8 cellular contexts compared by ENCODE assay signal in genomic region chr22:38273135-38273761, GRCh38. TPM values are rescaled to one million over a fixed set of nuclear protein-coding genes. Genes with fewer than 3 reads are reported as not detected.
DNase-seq lines count a peak whose midpoint lies in the region; ATAC-seq and TF ChIP-seq lines count a peak whose summit lies in the region.

No MANE protein-coding gene starts in this region.

- no peaks in the 10 kb centered on the region for H3K36me3 Mint-ChIP-seq in activated CD4-positive, alpha-beta T cell treated with anti-CD3 and anti-CD28 coated beads for 36 hours (ENCODE audit: low read depth)
- H3K36me3 Mint-ChIP-seq in activated T-helper 1 cell treated with anti-CD3 and anti-CD28 coated beads, Interleukin-12 subunit alpha, Interleukin-12 subunit beta, Interleukin-2, Interleukin-4 antibody, amounts not matched to agents 30 ng/mL and 10 ng/mL and 1 ng/mL, durations not matched to agents 14 hours and 24 hours and 36 hours (ENCODE audit: low read depth), result peaks cover 4% of the 10 kb centered on the region

- H3K9me3 Mint-ChIP-seq in activated CD4-positive, alpha-beta T cell treated with anti-CD3 and anti-CD28 coated beads for 36 hours (ENCODE audit: low read depth), result no peaks in the 10 kb centered on the region
- H3K9me3 Mint-ChIP-seq in activated T-helper 1 cell treated with anti-CD3 and anti-CD28 coated beads, Interleukin-12 subunit alpha, Interleukin-12 subunit beta, Interleukin-2, Interleukin-4 antibody, amounts not matched to agents 30 ng/mL and 10 ng/mL and 1 ng/mL, durations not matched to agents 14 hours and 24 hours and 36 hours, result no peaks in the 10 kb centered on the region

- peaks cover 32% of the 10 kb centered on the region for H3K4me1 Mint-ChIP-seq in activated CD4-positive, alpha-beta T cell treated with anti-CD3 and anti-CD28 coated beads for 36 hours
- H3K4me1 Mint-ChIP-seq in activated T-helper 1 cell treated with anti-CD3 and anti-CD28 coated beads, Interleukin-12 subunit alpha, Interleukin-12 subunit beta, Interleukin-2, Interleukin-4 antibody, amounts not matched to agents 30 ng/mL and 10 ng/mL and 1 ng/mL, durations not matched to agents 14 hours and 24 hours and 36 hours (ENCODE audit: low read depth), result peaks cover 41% of the 10 kb centered on the region

- peak; percentile 10 for ATAC-seq in activated CD4-positive, alpha-beta T cell treated with anti-CD3 and anti-CD28 coated beads for 36 hours
- ATAC-seq in right cardiac atrium, result no peak
- ATAC-seq in gastrocnemius medialis, result peak in 1 of 2 donors; percentile 43

- DNase-seq in activated CD4-positive, alpha-beta T cell treated with anti-CD3 and anti-CD28 coated beads for 36 hours, result peak; percentile 17
- no peak for DNase-seq in activated CD4-positive, alpha-beta T cell treated with anti-CD3 and anti-CD28 coated beads for 1 hour
- no peak for DNase-seq in activated T-helper 1 cell treated with anti-CD3 and anti-CD28 coated beads, Interleukin-12 subunit alpha, Interleukin-12 subunit beta, Interleukin-2, Interleukin-4 antibody, amounts not matched to agents 30 ng/mL and 10 ng/mL and 1 ng/mL, durations not matched to agents 14 hours and 24 hours and 36 hours (ENCODE audit: low spot score)
- DNase-seq in right cardiac atrium (no peak), gastrocnemius medialis (no peak), DMS 273 treated with DMSO at 0.1 percent for 48 hours (lab: John Stamatoyannopoulos, UW) (no peak), DMS53 treated with DMSO at 0.1 percent for 48 hours (lab: John Stamatoyannopoulos, UW; ENCODE audit: unreplicated experiment) (no peak), NCI-H345 treated with DMSO at 0.1 percent for 48 hours (lab: John Stamatoyannopoulos, UW; ENCODE audit: unreplicated experiment) (no peak)

- in situ Hi-C loops in gastrocnemius medialis (cut with MboI; ENCODE audit: low sequenced_read_pairs in 4 of 4), result loop anchor here in 1 of 4 donors (25.0 kb wide), 1 partner anchor 89 kb away; no protein-coding TSS in a partner anchor

- no peak for TF ChIP-seq POLR2A in gastrocnemius medialis (IDR thresholded peaks at IDR 0.05)

- H3K27ac Mint-ChIP-seq in activated CD4-positive, alpha-beta T cell treated with anti-CD3 and anti-CD28 coated beads for 36 hours, result peak overlapping the region; percentile 89
- peak overlapping the region; percentile 87 for H3K27ac Mint-ChIP-seq in activated T-helper 1 cell treated with anti-CD3 and anti-CD28 coated beads, Interleukin-12 subunit alpha, Interleukin-12 subunit beta, Interleukin-2, Interleukin-4 antibody, amounts not matched to agents 30 ng/mL and 10 ng/mL and 1 ng/mL, durations not matched to agents 14 hours and 24 hours and 36 hours

- intact Hi-C loops in activated CD4-positive, alpha-beta T cell treated with anti-CD3 and anti-CD28 coated beads for 36 hours (cut with DNase I, micrococcal nuclease), result loop anchor here (1.0 to 5.0 kb wide), 7 partner anchors 44 to 384 kb away; partner anchors contain the start of genes CSNK1E (in 2 of the 2), CBY1 (in 1 of the 2), FAM227A (in 1 of the 2) and MAFF (in 1 of the 2)
- intact Hi-C loops in activated T-helper 1 cell treated with anti-CD3 and anti-CD28 coated beads, Interleukin-12 subunit alpha, Interleukin-12 subunit beta, Interleukin-2, Interleukin-4 antibody, amounts not matched to agents 30 ng/mL and 10 ng/mL and 1 ng/mL, durations not matched to agents 14 hours and 24 hours and 36 hours (cut with micrococcal nuclease), result loop anchor here (1.0 to 5.0 kb wide), 4 partner anchors 44 to 298 kb away; partner anchors contain the start of genes CSNK1E, DMC1, MAFF and PLA2G6
- intact Hi-C loops in right cardiac atrium (cut with DNase I), result no loop called here
- intact Hi-C loops in gastrocnemius medialis (cut with DNase I; ENCODE audit: low total_unique reads), result loop anchor here (2.0 to 5.0 kb wide), 2 partner anchors 44 to 71 kb away; partner anchors contain the start of genes CSNK1E and MAFF

- H3K4me1 ChIP-seq in right cardiac atrium (ENCODE audit: control insufficient read depth, insufficient read depth, low read length), result peaks cover 11% of the 10 kb centered on the region
- H3K4me1 ChIP-seq in gastrocnemius medialis, result peaks cover 52 to 57% of the 10 kb centered on the region in 2 donors

- TF ChIP-seq CTCF in gastrocnemius medialis (IDR thresholded peaks at IDR 0.05 in 4 of 5, conservative IDR thresholded peaks at IDR 0.05 in 1 of 5), result no peak

- H3K27me3 Mint-ChIP-seq in activated CD4-positive, alpha-beta T cell treated with anti-CD3 and anti-CD28 coated beads for 36 hours, result no peaks in the 10 kb centered on the region
- peaks cover 11% of the 10 kb centered on the region for H3K27me3 Mint-ChIP-seq in activated T-helper 1 cell treated with anti-CD3 and anti-CD28 coated beads, Interleukin-12 subunit alpha, Interleukin-12 subunit beta, Interleukin-2, Interleukin-4 antibody, amounts not matched to agents 30 ng/mL and 10 ng/mL and 1 ng/mL, durations not matched to agents 14 hours and 24 hours and 36 hours (ENCODE audit: insufficient read depth)

- H3K27me3 ChIP-seq in right cardiac atrium (ENCODE audit: control insufficient read depth, insufficient read depth), result no peaks in the 10 kb centered on the region
- no peaks in the 10 kb centered on the region for H3K27me3 ChIP-seq in gastrocnemius medialis

- POLR2A ChIA-PET in activated CD4-positive, alpha-beta T cell treated with anti-CD3 and anti-CD28 coated beads for 36 hours (lab: Charles Lee), result no interaction called here

- H3K27ac ChIP-seq in right cardiac atrium (ENCODE audit: low read length) (peak overlapping the region; percentile 96), gastrocnemius medialis (peak overlapping the region; percentile 91 to 96 (median 96))

- H3K36me3 ChIP-seq in gastrocnemius medialis, result no peaks in the 10 kb centered on the region

- peak overlapping the region; percentile 81 for H3K4me3 Mint-ChIP-seq in activated CD4-positive, alpha-beta T cell treated with anti-CD3 and anti-CD28 coated beads for 36 hours
- H3K4me3 Mint-ChIP-seq in activated T-helper 1 cell treated with anti-CD3 and anti-CD28 coated beads, Interleukin-12 subunit alpha, Interleukin-12 subunit beta, Interleukin-2, Interleukin-4 antibody, amounts not matched to agents 30 ng/mL and 10 ng/mL and 1 ng/mL, durations not matched to agents 14 hours and 24 hours and 36 hours, result peak overlapping the region; percentile 85

- peak overlapping the region; percentile 91 for H3K4me3 ChIP-seq in right cardiac atrium (ENCODE audit: low read length)
- peak overlapping the region; percentile 75 to 99 (median 86) for H3K4me3 ChIP-seq in gastrocnemius medialis

- H3K9me3 ChIP-seq in right cardiac atrium (ENCODE audit: control insufficient read depth, low read length) (no peaks in the 10 kb centered on the region), gastrocnemius medialis (no peaks in the 10 kb centered on the region)

- 6% methylated on average over 25 of the region's 25 CpGs for WGBS in right cardiac atrium

- CTCF ChIA-PET in activated CD4-positive, alpha-beta T cell treated with anti-CD3 and anti-CD28 coated beads for 36 hours (lab: Charles Lee), result interaction anchor here (0.9 to 1.1 kb wide), 2 partner anchors 43 to 409 kb away, joined by 3 read pairs; partner anchors contain the start of gene TOMM22

RNA-seq across cellular contexts. Expression of gene TMEM184B, which starts 0.4 kb away (rescaled TPM):
- 10 to 100 TPM; 16.0 to 19.8 TPM for total RNA-seq in activated CD4-positive, alpha-beta T cell treated with anti-CD3 and anti-CD28 coated beads for 36 hours
- total RNA-seq in activated T-helper 1 cell treated with anti-CD3 and anti-CD28 coated beads, Interleukin-12 subunit alpha, Interleukin-12 subunit beta, Interleukin-2, Interleukin-4 antibody, amounts not matched to agents 30 ng/mL and 10 ng/mL and 1 ng/mL, durations not matched to agents 14 hours and 24 hours and 36 hours, result 36.6 and 39.1 TPM in 2 replicates
- 10 to 100 TPM; 48.2 to 55.8 (median 49.5) TPM for total RNA-seq in right cardiac atrium
- polyA plus RNA-seq in right cardiac atrium, result 32.2 TPM
- total RNA-seq in gastrocnemius medialis, result 10 to 100 TPM; 25.4 to 40.7 (median 31.2) TPM

RNA-seq across cellular contexts. Expression of gene CSNK1E, which starts 44.0 kb away (rescaled TPM):
- 100 to 1,000 TPM; 117 to 145 TPM for total RNA-seq in activated CD4-positive, alpha-beta T cell treated with anti-CD3 and anti-CD28 coated beads for 36 hours
- total RNA-seq in activated T-helper 1 cell treated with anti-CD3 and anti-CD28 coated beads, Interleukin-12 subunit alpha, Interleukin-12 subunit beta, Interleukin-2, Interleukin-4 antibody, amounts not matched to agents 30 ng/mL and 10 ng/mL and 1 ng/mL, durations not matched to agents 14 hours and 24 hours and 36 hours, result 151 and 154 TPM in 2 replicates
- 10 to 100 TPM; 69.7 to 88.6 (median 81.0) TPM for total RNA-seq in right cardiac atrium
- polyA plus RNA-seq in right cardiac atrium, result 76.3 TPM
- 10 to 100 TPM; 29.8 to 66.3 (median 40.3) TPM for total RNA-seq in gastrocnemius medialis

Comparison
In these comparisons a context has a peak if more than half of its experiments do, and no peak if none do; other contexts are left out.
1. intact Hi-C loops: an anchor here in activated CD4-positive, alpha-beta T cell treated with anti-CD3 and anti-CD28 coated beads for 36 hours (1.0 to 5.0 kb wide), activated T-helper 1 cell treated with anti-CD3 and anti-CD28 coated beads, Interleukin-12 subunit alpha, Interleukin-12 subunit beta, Interleukin-2, Interleukin-4 antibody, amounts not matched to agents 30 ng/mL and 10 ng/mL and 1 ng/mL, durations not matched to agents 14 hours and 24 hours and 36 hours (1.0 to 5.0 kb wide) and gastrocnemius medialis (2.0 to 5.0 kb wide); none called in right cardiac atrium.